19 cellular contexts compared by ENCODE assay signal in the genomic region with DNA sequence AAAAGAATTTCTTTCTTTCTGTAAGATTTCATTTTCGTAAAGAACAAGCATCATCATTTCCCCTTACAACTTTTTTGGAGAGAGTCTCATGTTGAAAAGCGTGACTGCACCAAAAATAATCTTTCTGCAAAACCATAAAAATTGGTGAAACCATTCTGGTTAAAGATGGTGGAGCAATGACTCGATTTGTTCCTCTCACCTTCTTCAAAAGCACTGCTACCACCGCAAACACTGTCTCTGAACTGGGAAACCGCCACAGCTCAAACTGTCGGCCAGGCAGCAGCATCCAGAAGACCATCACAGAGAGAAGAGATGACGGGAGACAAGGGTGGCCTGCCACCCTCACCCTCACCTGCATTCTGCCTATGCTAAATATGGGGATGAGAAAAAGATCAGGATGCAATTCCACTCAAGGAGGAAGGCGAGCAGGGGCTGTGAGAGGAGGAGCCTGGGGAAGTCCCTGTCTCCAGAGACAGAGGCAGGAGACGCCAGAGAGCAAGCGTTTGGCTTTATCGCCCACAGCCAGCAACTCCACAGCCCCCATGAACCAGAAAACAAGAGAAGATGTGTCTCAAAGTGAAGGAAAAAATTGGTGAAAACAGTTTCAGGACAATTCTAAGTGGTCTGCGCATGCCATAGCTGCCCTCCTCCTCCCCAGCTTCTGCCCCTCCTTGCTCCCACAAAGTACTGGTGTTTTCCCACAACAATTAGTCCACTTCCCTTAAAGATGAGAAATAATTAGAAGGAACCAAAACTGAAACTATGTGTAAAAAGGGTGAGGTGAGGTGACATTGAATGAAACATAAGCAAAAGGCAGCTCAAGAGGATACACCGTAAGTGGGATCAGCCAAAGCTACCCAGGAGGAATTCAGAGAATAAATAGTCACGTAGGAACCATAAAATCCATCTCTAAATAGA.
DNase-seq lines count a peak whose midpoint lies in the region; ATAC-seq and TF ChIP-seq lines count a peak whose summit lies in the region.
"Had no signal": no experiment of that assay in that cellular context is flagged by ENCODE, and none has a peak within 500 bp of the region (broad histone marks: within the 10 kb centered on the region; RNA-seq: fewer than 3 reads in every experiment).

No MANE protein-coding gene starts in this region.

- no peak overlapping the region for H3K27ac Mint-ChIP-seq in T-helper 1 cell treated with Interleukin-12 subunit alpha and Interleukin-12 subunit beta and Interleukin-4 antibody, amounts not matched to agents 30 μg/mL and 1 μg/mL, for 36 hours
- peak overlapping the region; percentile 26 for H3K27ac Mint-ChIP-seq in stimulated activated naive B cell treated with anti-CD40 and anti-IgM and Interleukin-4, amounts not matched to agents 10 μg/mL and 1 μg/mL and 100 μg/mL, for 72 hours
- no peak overlapping the region for H3K27ac Mint-ChIP-seq in natural killer cell
- H3K27ac Mint-ChIP-seq: CD4-positive, alpha-beta memory T cell had no signal

- H3K9me3 Mint-ChIP-seq in T-helper 1 cell treated with Interleukin-12 subunit alpha and Interleukin-12 subunit beta and Interleukin-4 antibody, amounts not matched to agents 30 μg/mL and 1 μg/mL, for 36 hours, result no peaks in the 10 kb centered on the region
- peaks cover 7 to 9% of the 10 kb centered on the region in 2 donors for H3K9me3 Mint-ChIP-seq in stimulated activated naive B cell treated with anti-CD40 and anti-IgM and Interleukin-4, amounts not matched to agents 10 μg/mL and 1 μg/mL and 100 μg/mL, for 72 hours
- no peaks in the 10 kb centered on the region for H3K9me3 Mint-ChIP-seq in natural killer cell

- H3K36me3 Mint-ChIP-seq in T-helper 1 cell treated with Interleukin-12 subunit alpha and Interleukin-12 subunit beta and Interleukin-4 antibody, amounts not matched to agents 30 μg/mL and 1 μg/mL, for 36 hours (ENCODE audit: low read depth), result peaks cover 1% of the 10 kb centered on the region
- H3K36me3 Mint-ChIP-seq in stimulated activated naive B cell treated with anti-CD40 and anti-IgM and Interleukin-4, amounts not matched to agents 10 μg/mL and 1 μg/mL and 100 μg/mL, for 72 hours, result peaks cover 30 to 38% of the 10 kb centered on the region in 2 donors
- no peaks in the 10 kb centered on the region for H3K36me3 Mint-ChIP-seq in natural killer cell

- H3K4me1 Mint-ChIP-seq in T-helper 1 cell treated with Interleukin-12 subunit alpha and Interleukin-12 subunit beta and Interleukin-4 antibody, amounts not matched to agents 30 μg/mL and 1 μg/mL, for 36 hours (ENCODE audit: low read depth), result peaks cover 4% of the 10 kb centered on the region
- peaks cover 28 to 34% of the 10 kb centered on the region in 2 donors for H3K4me1 Mint-ChIP-seq in stimulated activated naive B cell treated with anti-CD40 and anti-IgM and Interleukin-4, amounts not matched to agents 10 μg/mL and 1 μg/mL and 100 μg/mL, for 72 hours
- H3K4me1 Mint-ChIP-seq in natural killer cell, result peaks cover 10 to 12% of the 10 kb centered on the region in 2 donors
- H3K4me1 Mint-ChIP-seq: CD4-positive, alpha-beta memory T cell had no signal

- peak; percentile 40 for ATAC-seq in GM21367 (IDR thresholded peaks at IDR 0.05; ENCODE audit: unreplicated experiment)
- ATAC-seq in stimulated activated naive B cell treated with anti-CD40 and anti-IgM and Interleukin-4, amounts not matched to agents 10 μg/mL and 1 μg/mL and 100 μg/mL, for 72 hours (replicated peaks), result peak; percentile 56 to 58
- no peak for ATAC-seq in GM21360 (IDR thresholded peaks at IDR 0.05; ENCODE audit: unreplicated experiment)
- ATAC-seq in GM19467 (IDR thresholded peaks at IDR 0.05; ENCODE audit: unreplicated experiment), result no peak
- no peak for ATAC-seq in natural killer cell
- ATAC-seq: HepG2 had no signal

- peak overlapping the region; percentile 14 for H3K4me3 Mint-ChIP-seq in T-helper 1 cell treated with Interleukin-12 subunit alpha and Interleukin-12 subunit beta and Interleukin-4 antibody, amounts not matched to agents 30 μg/mL and 1 μg/mL, for 36 hours
- H3K4me3 Mint-ChIP-seq in stimulated activated naive B cell treated with anti-CD40 and anti-IgM and Interleukin-4, amounts not matched to agents 10 μg/mL and 1 μg/mL and 100 μg/mL, for 72 hours, result peak overlapping the region; percentile 20 to 52
- no peak overlapping the region for H3K4me3 Mint-ChIP-seq in natural killer cell

- no peak for DNase-seq in T-helper 1 cell
- DNase-seq in MV-4-11 (lab: John Stamatoyannopoulos, UW), result peak; percentile 70
- DNase-seq in stimulated activated naive B cell treated with anti-CD40 and anti-IgM and Interleukin-4, amounts not matched to agents 10 μg/mL and 1 μg/mL and 100 μg/mL, for 72 hours, result no peak
- no peak for DNase-seq in natural killer cell
- DNase-seq: activated effector memory CD4-positive, alpha-beta T cell treated with anti-CD3 and anti-CD28 coated beads, Interleukin-2, amount 50 U/mL, for 16 hours; CD4-positive, alpha-beta memory T cell; DMS79 treated with DMSO at 0.1 percent for 48 hours; GOT3; mesenchymal stem cell; NCI-H1048; NCI-H2107; NCI-H748 treated with DMSO at 0.1 percent for 48 hours; RPMI8226; SW 1271 had no signal

- no peaks in the 10 kb centered on the region for H3K27me3 Mint-ChIP-seq in T-helper 1 cell treated with Interleukin-12 subunit alpha and Interleukin-12 subunit beta and Interleukin-4 antibody, amounts not matched to agents 30 μg/mL and 1 μg/mL, for 36 hours (ENCODE audit: low read depth)
- no peaks in the 10 kb centered on the region for H3K27me3 Mint-ChIP-seq in stimulated activated naive B cell treated with anti-CD40 and anti-IgM and Interleukin-4, amounts not matched to agents 10 μg/mL and 1 μg/mL and 100 μg/mL, for 72 hours
- no peaks in the 10 kb centered on the region for H3K27me3 Mint-ChIP-seq in natural killer cell (ENCODE audit: low read depth in 2 of 2)
- H3K27me3 Mint-ChIP-seq: CD4-positive, alpha-beta memory T cell had no signal

- intact Hi-C loops in natural killer cell (cut with micrococcal nuclease), result no loop called here

- no peak for TF ChIP-seq CTCF in natural killer cell (IDR thresholded peaks at IDR 0.05)

Comparison
In these comparisons a context has a peak if more than half of its experiments do, and no peak if none do; other contexts are left out.
1. ATAC-seq: peak in GM21367 (single experiment) and stimulated activated naive B cell treated with anti-CD40 and anti-IgM and Interleukin-4, amounts not matched to agents 10 μg/mL and 1 μg/mL and 100 μg/mL, for 72 hours (2 of 2); none in GM21360 (single experiment), GM19467 (single experiment) and natural killer cell (0 of 3).